16 cellular contexts compared by ENCODE assay signal in the genomic region with DNA sequence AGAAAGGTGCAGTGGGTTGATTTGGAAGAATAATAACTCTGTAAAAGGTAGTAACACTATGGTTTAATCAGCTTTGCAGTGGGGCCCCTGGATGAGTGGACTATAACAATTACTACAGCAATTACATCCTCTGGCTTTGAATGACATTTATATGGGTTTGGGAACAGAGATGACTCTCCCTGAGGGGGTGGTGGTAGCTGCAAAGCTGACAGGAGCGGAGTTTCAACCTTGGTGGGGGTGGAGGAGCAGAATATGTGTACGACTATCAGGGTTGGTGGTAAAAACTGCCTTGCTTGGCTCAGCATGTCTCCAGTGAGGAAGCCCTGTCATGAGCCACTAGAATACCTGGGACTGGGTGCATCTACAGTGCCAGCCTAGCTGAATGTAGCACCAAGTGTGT.
A peak's percentile ranks its signal among the peaks of the same experiment; 100 is the strongest.
DNase-seq lines count a peak whose midpoint lies in the region; ATAC-seq and TF ChIP-seq lines count a peak whose summit lies in the region.
"Had no signal": no experiment of that assay in that cellular context is flagged by ENCODE, and none has a peak within 500 bp of the region (broad histone marks: within the 10 kb centered on the region; RNA-seq: fewer than 3 reads in every experiment).

No MANE protein-coding gene starts in this region.

- no peaks in the 10 kb centered on the region for H3K36me3 ChIP-seq in HEK293 (ENCODE audit: control insufficient read depth in 2 of 2, insufficient read depth in 1 of 2, low read length in 2 of 2)
- H3K36me3 ChIP-seq: thoracic aorta had no signal

- CTCF ChIA-PET in HEK293 (lab: Yijun Ruan, JAX) = no interaction called here

- no peaks in the 10 kb centered on the region for H3K9me3 ChIP-seq in HEK293 (ENCODE audit: control insufficient read depth, insufficient read depth, low read depth, low read length)
- H3K9me3 ChIP-seq: thoracic aorta had no signal

- H3K4me1 ChIP-seq in HEK293 (ENCODE audit: control insufficient read depth, insufficient read depth, low read length) = peaks cover 13% of the 10 kb centered on the region

- ATAC-seq in GM18517 (IDR thresholded peaks at IDR 0.05; ENCODE audit: unreplicated experiment) = no peak
- ATAC-seq: PC-3, SK-N-SH treated with all-trans-retinoic acid at 6 μM for 48 hours had no signal

- POLR2A ChIA-PET in HEK293 (lab: Yijun Ruan, JAX) = no interaction called here

- TF ChIP-seq CTCF in HEK293 (tag by site-specific recombination; IDR thresholded peaks at IDR 0.05) = no peak

- no peak overlapping the region; the same call in 1 of the 2 replicates for H3K27ac ChIP-seq in HEK293 (ENCODE audit: extremely low read depth, low read depth, low read length)
- H3K27ac ChIP-seq: thoracic aorta, VCaP had no signal

- DNase-seq in activated T-cell treated with anti-CD3 and anti-CD28 coated beads for 48 hours (ENCODE audit: low read depth) (peak; percentile 42), NCI-H446 (lab: John Stamatoyannopoulos, UW) (no peak), DMS153 treated with DMSO at 0.1 percent for 48 hours (lab: John Stamatoyannopoulos, UW; ENCODE audit: unreplicated experiment) (no peak)
- no peak for DNase-seq in activated T-cell treated with anti-CD3 and anti-CD28 coated beads, Interleukin-2, amount 50 U/mL, for 1 hour
- DNase-seq in activated naive CD4-positive, alpha-beta T cell treated with anti-CD3 and anti-CD28 coated beads, Interleukin-2, amount 50 U/mL, for 16 hours = peak; percentile 19
- DNase-seq in stimulated activated CD8-positive, alpha-beta memory T cell treated with anti-CD3 and anti-CD28 coated beads, Interleukin-12 subunit alpha, Interleukin-12 subunit beta, amount 100 ng/mL, for 24 hours (ENCODE audit: extremely low read depth) = peak; percentile 10
- DNase-seq: GDM1, glutamatergic neuron, NCI-H187, NCI-H510A, PC-3 had no signal

- no peak overlapping the region for H3K4me3 ChIP-seq in HEK293 (ENCODE audit: low read depth, low read length)
- H3K4me3 ChIP-seq: thoracic aorta had no signal

TF ChIP-seq in HEK293, 187 proteins besides CTCF, POLR2A, EP300 and RAD21:
- peak; percentile 35; the same call in 1 of the 2 replicates for TF ChIP-seq ZNF843 (tag by site-specific recombination; IDR thresholded peaks at IDR 0.05)
- no peak for TF ChIP-seq ZNF654 (tag by site-specific recombination; IDR thresholded peaks at IDR 0.05; ENCODE audit: low read depth)
- TF ChIP-seq, protein P1, sequence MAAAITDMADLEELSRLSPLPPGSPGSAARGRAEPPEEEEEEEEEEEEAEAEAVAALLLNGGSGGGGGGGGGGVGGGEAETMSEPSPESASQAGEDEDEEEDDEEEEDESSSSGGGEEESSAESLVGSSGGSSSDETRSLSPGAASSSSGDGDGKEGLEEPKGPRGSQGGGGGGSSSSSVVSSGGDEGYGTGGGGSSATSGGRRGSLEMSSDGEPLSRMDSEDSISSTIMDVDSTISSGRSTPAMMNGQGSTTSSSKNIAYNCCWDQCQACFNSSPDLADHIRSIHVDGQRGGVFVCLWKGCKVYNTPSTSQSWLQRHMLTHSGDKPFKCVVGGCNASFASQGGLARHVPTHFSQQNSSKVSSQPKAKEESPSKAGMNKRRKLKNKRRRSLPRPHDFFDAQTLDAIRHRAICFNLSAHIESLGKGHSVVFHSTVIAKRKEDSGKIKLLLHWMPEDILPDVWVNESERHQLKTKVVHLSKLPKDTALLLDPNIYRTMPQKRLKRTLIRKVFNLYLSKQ (tag by site-specific recombination; IDR thresholded peaks at IDR 0.05; ENCODE audit: borderline replicate concordance) = no peak
- TF ChIP-seq KLF8 (tag by site-specific recombination; IDR thresholded peaks at IDR 0.05) = no peak
- TF ChIP-seq ZXDB (tag by site-specific recombination; IDR thresholded peaks at IDR 0.05) = 0 out of 2 replicates have a peak, but pooled peaks have one; percentile 15
- TF ChIP-seq, protein P2, sequence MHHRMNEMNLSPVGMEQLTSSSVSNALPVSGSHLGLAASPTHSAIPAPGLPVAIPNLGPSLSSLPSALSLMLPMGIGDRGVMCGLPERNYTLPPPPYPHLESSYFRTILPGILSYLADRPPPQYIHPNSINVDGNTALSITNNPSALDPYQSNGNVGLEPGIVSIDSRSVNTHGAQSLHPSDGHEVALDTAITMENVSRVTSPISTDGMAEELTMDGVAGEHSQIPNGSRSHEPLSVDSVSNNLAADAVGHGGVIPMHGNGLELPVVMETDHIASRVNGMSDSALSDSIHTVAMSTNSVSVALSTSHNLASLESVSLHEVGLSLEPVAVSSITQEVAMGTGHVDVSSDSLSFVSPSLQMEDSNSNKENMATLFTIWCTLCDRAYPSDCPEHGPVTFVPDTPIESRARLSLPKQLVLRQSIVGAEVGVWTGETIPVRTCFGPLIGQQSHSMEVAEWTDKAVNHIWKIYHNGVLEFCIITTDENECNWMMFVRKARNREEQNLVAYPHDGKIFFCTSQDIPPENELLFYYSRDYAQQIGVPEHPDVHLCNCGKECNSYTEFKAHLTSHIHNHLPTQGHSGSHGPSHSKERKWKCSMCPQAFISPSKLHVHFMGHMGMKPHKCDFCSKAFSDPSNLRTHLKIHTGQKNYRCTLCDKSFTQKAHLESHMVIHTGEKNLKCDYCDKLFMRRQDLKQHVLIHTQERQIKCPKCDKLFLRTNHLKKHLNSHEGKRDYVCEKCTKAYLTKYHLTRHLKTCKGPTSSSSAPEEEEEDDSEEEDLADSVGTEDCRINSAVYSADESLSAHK (tag by site-specific recombination; IDR thresholded peaks at IDR 0.05) = peak; percentile 32; the same call in 1 of the 2 replicates
- no peak for TF ChIP-seq ZNF302 (tag by site-specific recombination; IDR thresholded peaks at IDR 0.05; ENCODE audit: low read depth)
- TF ChIP-seq OSR2 (tag by site-specific recombination; IDR thresholded peaks at IDR 0.05) = peak; percentile 67
- TF ChIP-seq ZBTB17 (tag by site-specific recombination; IDR thresholded peaks at IDR 0.05) = no peak
- TF ChIP-seq GLIS1 (tag by site-specific recombination; IDR thresholded peaks at IDR 0.05) = peak; percentile 78
- TF ChIP-seq, protein P3, sequence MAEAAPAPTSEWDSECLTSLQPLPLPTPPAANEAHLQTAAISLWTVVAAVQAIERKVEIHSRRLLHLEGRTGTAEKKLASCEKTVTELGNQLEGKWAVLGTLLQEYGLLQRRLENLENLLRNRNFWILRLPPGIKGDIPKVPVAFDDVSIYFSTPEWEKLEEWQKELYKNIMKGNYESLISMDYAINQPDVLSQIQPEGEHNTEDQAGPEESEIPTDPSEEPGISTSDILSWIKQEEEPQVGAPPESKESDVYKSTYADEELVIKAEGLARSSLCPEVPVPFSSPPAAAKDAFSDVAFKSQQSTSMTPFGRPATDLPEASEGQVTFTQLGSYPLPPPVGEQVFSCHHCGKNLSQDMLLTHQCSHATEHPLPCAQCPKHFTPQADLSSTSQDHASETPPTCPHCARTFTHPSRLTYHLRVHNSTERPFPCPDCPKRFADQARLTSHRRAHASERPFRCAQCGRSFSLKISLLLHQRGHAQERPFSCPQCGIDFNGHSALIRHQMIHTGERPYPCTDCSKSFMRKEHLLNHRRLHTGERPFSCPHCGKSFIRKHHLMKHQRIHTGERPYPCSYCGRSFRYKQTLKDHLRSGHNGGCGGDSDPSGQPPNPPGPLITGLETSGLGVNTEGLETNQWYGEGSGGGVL (tag by site-specific recombination; IDR thresholded peaks at IDR 0.05) = no peak
- TF ChIP-seq, protein P4, sequence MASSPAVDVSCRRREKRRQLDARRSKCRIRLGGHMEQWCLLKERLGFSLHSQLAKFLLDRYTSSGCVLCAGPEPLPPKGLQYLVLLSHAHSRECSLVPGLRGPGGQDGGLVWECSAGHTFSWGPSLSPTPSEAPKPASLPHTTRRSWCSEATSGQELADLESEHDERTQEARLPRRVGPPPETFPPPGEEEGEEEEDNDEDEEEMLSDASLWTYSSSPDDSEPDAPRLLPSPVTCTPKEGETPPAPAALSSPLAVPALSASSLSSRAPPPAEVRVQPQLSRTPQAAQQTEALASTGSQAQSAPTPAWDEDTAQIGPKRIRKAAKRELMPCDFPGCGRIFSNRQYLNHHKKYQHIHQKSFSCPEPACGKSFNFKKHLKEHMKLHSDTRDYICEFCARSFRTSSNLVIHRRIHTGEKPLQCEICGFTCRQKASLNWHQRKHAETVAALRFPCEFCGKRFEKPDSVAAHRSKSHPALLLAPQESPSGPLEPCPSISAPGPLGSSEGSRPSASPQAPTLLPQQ (tag by site-specific recombination; IDR thresholded peaks at IDR 0.05) = 0 out of 2 replicates have a peak, but pooled peaks have one; percentile 32
- TF ChIP-seq, protein P5, sequence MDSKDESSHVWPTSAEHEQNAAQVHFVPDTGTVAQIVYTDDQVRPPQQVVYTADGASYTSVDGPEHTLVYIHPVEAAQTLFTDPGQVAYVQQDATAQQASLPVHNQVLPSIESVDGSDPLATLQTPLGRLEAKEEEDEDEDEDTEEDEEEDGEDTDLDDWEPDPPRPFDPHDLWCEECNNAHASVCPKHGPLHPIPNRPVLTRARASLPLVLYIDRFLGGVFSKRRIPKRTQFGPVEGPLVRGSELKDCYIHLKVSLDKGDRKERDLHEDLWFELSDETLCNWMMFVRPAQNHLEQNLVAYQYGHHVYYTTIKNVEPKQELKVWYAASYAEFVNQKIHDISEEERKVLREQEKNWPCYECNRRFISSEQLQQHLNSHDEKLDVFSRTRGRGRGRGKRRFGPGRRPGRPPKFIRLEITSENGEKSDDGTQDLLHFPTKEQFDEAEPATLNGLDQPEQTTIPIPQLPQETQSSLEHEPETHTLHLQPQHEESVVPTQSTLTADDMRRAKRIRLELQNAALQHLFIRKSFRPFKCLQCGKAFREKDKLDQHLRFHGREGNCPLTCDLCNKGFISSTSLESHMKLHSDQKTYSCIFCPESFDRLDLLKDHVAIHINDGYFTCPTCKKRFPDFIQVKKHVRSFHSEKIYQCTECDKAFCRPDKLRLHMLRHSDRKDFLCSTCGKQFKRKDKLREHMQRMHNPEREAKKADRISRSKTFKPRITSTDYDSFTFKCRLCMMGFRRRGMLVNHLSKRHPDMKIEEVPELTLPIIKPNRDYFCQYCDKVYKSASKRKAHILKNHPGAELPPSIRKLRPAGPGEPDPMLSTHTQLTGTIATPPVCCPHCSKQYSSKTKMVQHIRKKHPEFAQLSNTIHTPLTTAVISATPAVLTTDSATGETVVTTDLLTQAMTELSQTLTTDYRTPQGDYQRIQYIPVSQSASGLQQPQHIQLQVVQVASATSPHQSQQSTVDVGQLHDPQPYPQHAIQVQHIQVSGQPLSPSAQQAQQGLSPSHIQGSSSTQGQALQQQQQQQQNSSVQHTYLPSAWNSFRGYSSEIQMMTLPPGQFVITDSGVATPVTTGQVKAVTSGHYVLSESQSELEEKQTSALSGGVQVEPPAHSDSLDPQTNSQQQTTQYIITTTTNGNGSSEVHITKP (tag by site-specific recombination; IDR thresholded peaks at IDR 0.05) = peak; percentile 57
- peak; percentile 20; the same call in 1 of the 2 replicates for TF ChIP-seq ZBTB20 (tag by site-specific recombination; IDR thresholded peaks at IDR 0.05)
- peak; percentile 64 for TF ChIP-seq EGR2 (tag by site-specific recombination; IDR thresholded peaks at IDR 0.05; ENCODE audit: low read depth)

Comparison
In these comparisons a context has a peak if more than half of its experiments do, and no peak if none do; other contexts are left out.
1. DNase-seq: peak in activated T-cell treated with anti-CD3 and anti-CD28 coated beads for 48 hours (single experiment), activated naive CD4-positive, alpha-beta T cell treated with anti-CD3 and anti-CD28 coated beads, Interleukin-2, amount 50 U/mL, for 16 hours (single experiment) and stimulated activated CD8-positive, alpha-beta memory T cell treated with anti-CD3 and anti-CD28 coated beads, Interleukin-12 subunit alpha, Interleukin-12 subunit beta, amount 100 ng/mL, for 24 hours (single experiment); none in activated T-cell treated with anti-CD3 and anti-CD28 coated beads, Interleukin-2, amount 50 U/mL, for 1 hour (single experiment), NCI-H446 (0 of 2) and DMS153 treated with DMSO at 0.1 percent for 48 hours (single experiment).